Comparison of ENCODE assay signal across 8 cellular contexts in the genomic region with DNA sequence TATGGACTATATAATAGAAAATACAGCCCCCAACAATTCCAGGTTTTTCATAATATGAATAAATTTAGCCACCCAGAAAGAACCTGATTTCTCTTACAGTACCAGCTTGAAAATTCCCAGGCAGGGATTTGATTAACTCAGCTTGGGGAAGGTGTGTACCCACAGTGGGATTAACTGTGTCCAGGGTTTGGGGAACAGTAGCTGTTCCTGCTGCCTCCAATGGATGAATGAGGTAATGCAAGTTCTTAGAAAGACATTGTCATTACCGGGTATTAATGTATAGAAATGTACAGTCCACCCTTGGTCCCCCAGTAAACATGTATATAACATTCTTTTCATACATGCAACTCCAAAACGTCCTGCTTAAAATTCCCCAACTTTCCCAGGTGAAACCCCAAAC.
DNase-seq lines count a peak whose midpoint lies in the region; ATAC-seq and TF ChIP-seq lines count a peak whose summit lies in the region.

No MANE protein-coding gene starts in this region.

- DNase-seq in ELR (ENCODE audit: low read depth) (peak; percentile 37), fibroblast of the aortic adventitia (ENCODE audit: low read depth) (no peak), sigmoid colon (no peak), NCI-H1092 treated with DMSO at 0.1 percent for 48 hours (lab: John Stamatoyannopoulos, UW) (no peak)
- no peak for DNase-seq in activated naive CD4-positive, alpha-beta T cell treated with anti-CD3 and anti-CD28 coated beads, Interleukin-2, amount 50 U/mL, for 16 hours

- no peak overlapping the region for H3K27ac ChIP-seq in sigmoid colon

- 55 to 59% methylated on average over 2 of the region's 2 CpGs for WGBS in sigmoid colon, 2 donors

- no peaks in the 10 kb centered on the region for H3K4me1 ChIP-seq in sigmoid colon

- H3K9me3 ChIP-seq in sigmoid colon = no peaks in the 10 kb centered on the region

- no peak for TF ChIP-seq POLR2A in sigmoid colon (IDR thresholded peaks at IDR 0.05)

- ATAC-seq in GM21576 (IDR thresholded peaks at IDR 0.05; ENCODE audit: unreplicated experiment) (peak; percentile 85), GM21825 (IDR thresholded peaks at IDR 0.05; ENCODE audit: unreplicated experiment) (no peak)

- no peaks in the 10 kb centered on the region for H3K36me3 ChIP-seq in sigmoid colon

- TF ChIP-seq CTCF in LNCAP (IDR thresholded peaks at IDR 0.05) (peak; percentile 44; the same call in 1 of the 2 replicates), fibroblast of the aortic adventitia (IDR thresholded peaks at IDR 0.05; ENCODE audit: insufficient read depth, low read length) (peak; percentile 44), sigmoid colon (IDR thresholded peaks at IDR 0.05) (no peak)

- H3K27me3 ChIP-seq in sigmoid colon = no peaks in the 10 kb centered on the region

- TF ChIP-seq EP300 in sigmoid colon (IDR thresholded peaks at IDR 0.05) = no peak

- H3K4me3 ChIP-seq in fibroblast of the aortic adventitia (ENCODE audit: low read depth, low read length) (no peak overlapping the region), sigmoid colon (no peak overlapping the region)

- intact Hi-C loops in sigmoid colon (cut with DNase I) = no loop called here

Comparison
In these comparisons a context has a peak if more than half of its experiments do, and no peak if none do; other contexts are left out.
1. CTCF ChIP-seq: peak in LNCAP (single experiment) and fibroblast of the aortic adventitia (single experiment); none in sigmoid colon (0 of 4).